ENCODE assay signal across 9 cellular contexts in the genomic region with DNA sequence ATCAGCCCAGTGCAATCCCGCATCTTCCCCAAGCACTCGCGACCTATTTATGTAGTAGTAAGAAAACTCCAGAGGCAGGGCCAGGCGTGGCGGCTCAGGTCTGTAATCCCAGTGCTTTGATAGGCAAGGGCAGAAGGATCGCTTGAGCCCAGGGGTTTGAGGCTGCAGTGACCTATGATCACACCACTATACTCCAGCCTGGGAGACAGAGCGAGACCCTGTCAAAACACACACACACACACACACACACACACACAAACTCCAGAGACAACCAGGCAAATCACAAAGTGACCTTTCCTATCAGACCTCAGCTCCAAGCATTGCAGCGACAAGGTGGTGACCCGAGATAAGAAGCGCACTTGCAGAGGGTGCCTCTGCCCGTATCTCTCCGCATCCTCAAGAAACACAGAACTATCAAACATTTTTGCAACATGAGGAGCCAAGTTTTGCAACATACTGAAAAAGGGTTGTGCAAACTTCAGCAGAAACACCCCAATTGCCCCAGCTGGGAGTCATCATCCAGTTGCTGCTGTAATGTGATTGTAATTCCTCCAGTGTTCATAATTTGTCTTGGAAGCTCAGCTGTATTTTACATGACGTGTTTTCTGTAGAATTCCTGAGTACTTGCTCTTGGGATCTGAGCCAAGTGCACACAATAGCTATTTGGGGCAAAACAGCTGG. TPM values are rescaled to one million over a fixed set of nuclear protein-coding genes. Genes with fewer than 3 reads are reported as not detected.
DNase-seq lines count a peak whose midpoint lies in the region; ATAC-seq and TF ChIP-seq lines count a peak whose summit lies in the region.
"Had no signal": no experiment of that assay in that cellular context is flagged by ENCODE, and none has a peak within 500 bp of the region (broad histone marks: within the 10 kb centered on the region; RNA-seq: fewer than 3 reads in every experiment).

No MANE protein-coding gene starts in this region.

- TF ChIP-seq EP300 in suprapubic skin (IDR thresholded peaks at IDR 0.05) = no peak

- H3K9me2 ChIP-seq in hepatocyte (replicated peaks; ENCODE audit: insufficient read depth) = no peaks in the 10 kb centered on the region

- peak; percentile 47 for DNase-seq in HT1080 (ENCODE audit: low read depth)
- DNase-seq in hepatocyte (ENCODE audit: low spot score) = peak; percentile 79
- DNase-seq in suprapubic skin (ENCODE audit: low spot score in 2 of 2) = peak in 1 of 2 donors; percentile 77
- DNase-seq in HPDE6-E6E7 (ENCODE audit: extremely low spot score) = no peak
- no peak for DNase-seq in NCI-H2196 (lab: John Stamatoyannopoulos, UW; ENCODE audit: unreplicated experiment)
- DNase-seq: NCI-H524 treated with DMSO at 0.1 percent for 48 hours had no signal

- H3K79me2 ChIP-seq in hepatocyte = no peaks in the 10 kb centered on the region

- no peak for TF ChIP-seq POLR2A in suprapubic skin (IDR thresholded peaks at IDR 0.05)

- H4K20me1 ChIP-seq in hepatocyte (ENCODE audit: insufficient read depth, poor library complexity, severe bottlenecking) = no peaks in the 10 kb centered on the region

- WGBS in hepatocyte (ENCODE audit: low lambda C conversion rate, missing lambda C conversion rate) = 33% methylated on average over 13 of the region's 13 CpGs
- 63% methylated on average over 13 of the region's 13 CpGs for WGBS in suprapubic skin

- peak overlapping the region; percentile 50 for H3K4me2 ChIP-seq in hepatocyte

- ATAC-seq in HG03460 (IDR thresholded peaks at IDR 0.05; ENCODE audit: unreplicated experiment) = no peak
- ATAC-seq in HG03196 (IDR thresholded peaks at IDR 0.05; ENCODE audit: unreplicated experiment) = no peak

- H3K27ac ChIP-seq in angular gyrus (ENCODE audit: low read depth, low read length) (peak overlapping the region; percentile 40), hepatocyte (peak overlapping the region; percentile 86), suprapubic skin (peak overlapping the region; percentile 47)

- H3K4me1 ChIP-seq in hepatocyte (ENCODE audit: insufficient read depth) (peaks cover 19% of the 10 kb centered on the region), suprapubic skin (peaks cover 12% of the 10 kb centered on the region)

- TF ChIP-seq CTCF in hepatocyte (IDR thresholded peaks at IDR 0.05; ENCODE audit: poor library complexity) (no peak), suprapubic skin (IDR thresholded peaks at IDR 0.05) (no peak)

- H3K4me3 ChIP-seq in hepatocyte (no peak overlapping the region), suprapubic skin (no peak overlapping the region)

- H3K27me3 ChIP-seq in hepatocyte = no peaks in the 10 kb centered on the region
- no peaks in the 10 kb centered on the region for H3K27me3 ChIP-seq in suprapubic skin

- H3K36me3 ChIP-seq in hepatocyte (replicated peaks; ENCODE audit: insufficient read depth, low read depth) = no peaks in the 10 kb centered on the region
- no peaks in the 10 kb centered on the region for H3K36me3 ChIP-seq in suprapubic skin

- H3K9me3 ChIP-seq in hepatocyte (ENCODE audit: low read depth) (no peaks in the 10 kb centered on the region), suprapubic skin (no peaks in the 10 kb centered on the region)

- no peak overlapping the region for H2AFZ ChIP-seq in hepatocyte

RNA-seq across cellular contexts. Expression of a gene that starts 8.7 kb away (rescaled TPM):
- total RNA-seq in HT1080 (2014; rRNA removed; shearing (Covaris generic)) = 15.6 and 37.9 TPM in 2 replicates
- polyA plus RNA-seq in HT1080 (2015; cell fraction: cytosol; rRNA removed) = 71.4 and 89.3 TPM in 2 replicates
- 73.6 and 96.5 TPM in 2 replicates for polyA plus RNA-seq in HT1080 (2015; cell fraction: nucleus; rRNA removed)
- 3.0 and 4.5 TPM in 2 replicates for total RNA-seq in hepatocyte
- 27.7 and 40.9 TPM in 2 replicates for polyA plus RNA-seq in hepatocyte
- total RNA-seq in suprapubic skin = 10 to 100 TPM; 27.0 to 41.1 (median 36.9) TPM

Comparison
In these comparisons a context has a peak if more than half of its experiments do, and no peak if none do; other contexts are left out.
1. DNase-seq: peak in HT1080 (single experiment) and hepatocyte (single experiment); none in HPDE6-E6E7 (single experiment) and NCI-H2196 (single experiment).
2. Peak in every context shown above with its lines, with median percentiles within 50 percentile points of each other: H3K27ac ChIP-seq.